31 cellular contexts compared by ENCODE assay signal in genomic region chr20:35669221-35669620, GRCh38.
"Had no signal": no experiment of that assay in that cellular context is flagged by ENCODE, and none has a peak within 500 bp of the region (broad histone marks: within the 10 kb centered on the region; RNA-seq: fewer than 3 reads in every experiment).

No MANE protein-coding gene starts in this region.

- H3K4me2 ChIP-seq: PC-9 had no signal

- H3K27me3 Mint-ChIP-seq: activated CD4-positive, alpha-beta T cell treated with anti-CD3 and anti-CD28 coated beads, Interleukin-2, amount 10 ng/mL, durations not matched to agents 24 days and 14 days; activated CD8-positive, alpha-beta T cell treated with anti-CD3 and anti-CD28 coated beads for 36 hours; activated naive CD4-positive, alpha-beta T cell treated with anti-CD3 and anti-CD28 coated beads, Interleukin-2, amount 10 ng/mL, durations not matched to agents 7 days and 5 days; activated naive CD8-positive, alpha-beta T cell; activated naive CD8-positive, alpha-beta T cell treated with anti-CD3 and anti-CD28 coated beads, Interleukin-2, amount 50 U/mL, for 24 hours had no signal

- H3K9me3 Mint-ChIP-seq: activated CD4-positive, alpha-beta T cell treated with anti-CD3 and anti-CD28 coated beads, Interleukin-2, amount 10 ng/mL, durations not matched to agents 24 days and 14 days; activated CD8-positive, alpha-beta T cell treated with anti-CD3 and anti-CD28 coated beads for 36 hours; activated naive CD4-positive, alpha-beta T cell treated with anti-CD3 and anti-CD28 coated beads, Interleukin-2, amount 10 ng/mL, durations not matched to agents 7 days and 5 days; activated naive CD8-positive, alpha-beta T cell treated with anti-CD3 and anti-CD28 coated beads, Interleukin-2, amount 50 U/mL, for 24 hours; activated T-helper 1 cell treated with anti-CD3 and anti-CD28 coated beads, Interleukin-12 subunit alpha, Interleukin-12 subunit beta, Interleukin-2, Interleukin-4 antibody, amounts not matched to agents 30 ng/mL and 10 ng/mL and 1 ng/mL, durations not matched to agents 14 hours and 24 hours and 36 hours had no signal

- H3K4me1 ChIP-seq: colonic mucosa had no signal

- H3K4me3 Mint-ChIP-seq: activated CD4-positive, alpha-beta T cell treated with anti-CD3 and anti-CD28 coated beads, Interleukin-2, amount 10 ng/mL, durations not matched to agents 24 days and 14 days; activated CD8-positive, alpha-beta T cell treated with anti-CD3 and anti-CD28 coated beads for 36 hours; activated naive CD4-positive, alpha-beta T cell treated with anti-CD3 and anti-CD28 coated beads, Interleukin-2, amount 10 ng/mL, durations not matched to agents 7 days and 5 days; activated naive CD8-positive, alpha-beta T cell; activated naive CD8-positive, alpha-beta T cell treated with anti-CD3 and anti-CD28 coated beads, Interleukin-2, amount 50 U/mL, for 24 hours; activated T-helper 1 cell treated with anti-CD3 and anti-CD28 coated beads, Interleukin-12 subunit alpha, Interleukin-12 subunit beta, Interleukin-2, Interleukin-4 antibody, amounts not matched to agents 30 ng/mL and 10 ng/mL and 1 ng/mL, durations not matched to agents 14 hours and 24 hours and 36 hours had no signal

- H3K27me3 ChIP-seq: colonic mucosa, MG63 had no signal

- H3K4me3 ChIP-seq: colonic mucosa, MG63, PC-9 had no signal

- H2AFZ ChIP-seq: PC-9 had no signal

- H3K27ac ChIP-seq: colonic mucosa, PC-9, RWPE1, WERI-Rb-1 had no signal

- ATAC-seq: activated CD8-positive, alpha-beta T cell treated with anti-CD3 and anti-CD28 coated beads for 36 hours; activated naive CD8-positive, alpha-beta T cell treated with anti-CD3 and anti-CD28 coated beads, Interleukin-2, amount 50 U/mL, for 24 hours had no signal

- H3K9me3 ChIP-seq: colonic mucosa, MG63 had no signal

- H3K27ac Mint-ChIP-seq: activated CD4-positive, alpha-beta T cell treated with anti-CD3 and anti-CD28 coated beads, Interleukin-2, amount 10 ng/mL, durations not matched to agents 24 days and 14 days; activated CD8-positive, alpha-beta T cell treated with anti-CD3 and anti-CD28 coated beads for 36 hours; activated naive CD4-positive, alpha-beta T cell treated with anti-CD3 and anti-CD28 coated beads, Interleukin-2, amount 10 ng/mL, durations not matched to agents 7 days and 5 days; activated naive CD8-positive, alpha-beta T cell; activated naive CD8-positive, alpha-beta T cell treated with anti-CD3 and anti-CD28 coated beads, Interleukin-2, amount 50 U/mL, for 24 hours; activated T-helper 1 cell treated with anti-CD3 and anti-CD28 coated beads, Interleukin-12 subunit alpha, Interleukin-12 subunit beta, Interleukin-2, Interleukin-4 antibody, amounts not matched to agents 30 ng/mL and 10 ng/mL and 1 ng/mL, durations not matched to agents 14 hours and 24 hours and 36 hours; brain had no signal

- DNase-seq: activated CD4-positive, alpha-beta T cell treated with anti-CD3 and anti-CD28 coated beads, Interleukin-2, amount 10 ng/mL, durations not matched to agents 24 days and 14 days; activated CD4-positive, alpha-beta T cell treated with anti-CD3 and anti-CD28 coated beads, Interleukin-2, amount 50 U/mL, for 4 hours; activated CD8-positive, alpha-beta T cell treated with anti-CD3 and anti-CD28 coated beads for 36 hours; activated effector memory CD4-positive, alpha-beta T cell treated with Interleukin-2 at 50 U/mL for 16 hours; activated naive CD4-positive, alpha-beta T cell treated with anti-CD3 and anti-CD28 coated beads, Interleukin-2, amount 10 ng/mL, durations not matched to agents 7 days and 5 days; activated naive CD8-positive, alpha-beta T cell treated with anti-CD3 and anti-CD28 coated beads, Interleukin-2, amount 50 U/mL, for 24 hours; activated T-cell treated with anti-CD3 and anti-CD28 coated beads, Interleukin-2, amount 50 U/mL, for 1 hour; anterior cingulate cortex; central memory CD4-positive, alpha-beta T cell; colonic mucosa; Kasumi-1; KBM-7; MG63; NCI-H1048; NCI-H1105 treated with DMSO at 0.1 percent for 48 hours; NCI-H1436; NCI-H1694; NCI-H1930; NCI-H2081 treated with DMSO at 0.1 percent for 48 hours; NCI-H226; NCI-H524 treated with DMSO at 0.1 percent for 48 hours; PC-9; Right ventricle myocardium superior; SW 1271; T-helper 1 cell; T1000; WERI-Rb-1 had no signal
